In the genomic region with DNA sequence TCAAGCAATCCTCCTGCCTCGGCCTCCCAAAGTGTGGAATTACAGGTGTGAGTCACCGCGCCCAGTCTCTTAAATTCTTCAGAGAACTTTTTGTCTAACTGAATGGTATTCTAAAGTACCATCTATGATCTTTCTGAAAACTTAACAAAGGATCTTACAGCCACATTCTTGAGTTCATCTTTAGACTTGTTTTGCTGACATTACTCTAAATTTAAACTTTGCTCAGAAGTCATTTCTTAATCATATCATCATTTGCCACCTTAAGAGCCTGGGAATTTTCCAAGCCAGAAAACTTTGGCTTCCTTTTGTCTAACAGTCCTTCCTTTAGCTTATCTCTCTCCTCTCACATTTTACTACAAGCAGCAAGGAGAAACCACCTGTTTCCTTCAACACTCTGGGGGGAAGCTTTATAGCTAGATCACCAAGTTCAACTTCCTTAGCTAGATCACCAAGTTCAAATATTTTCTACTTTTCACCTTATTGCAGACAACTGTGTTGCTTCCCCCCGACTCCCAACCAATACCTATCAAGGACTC, we compare ENCODE assay signal across 2 cellular contexts.
TF ChIP-seq lines count a peak whose summit lies in the region.

No MANE protein-coding gene starts in this region.

TF ChIP-seq in HEK293, 187 proteins besides CTCF, POLR2A, EP300 and RAD21:
- peak; percentile 58 for TF ChIP-seq SCRT2 (tag by site-specific recombination; IDR thresholded peaks at IDR 0.05)
- TF ChIP-seq ZNF274 (IDR thresholded peaks at IDR 0.05; ENCODE audit: low read length) = no peak
- TF ChIP-seq ZNF274 (tag by site-specific recombination; IDR thresholded peaks at IDR 0.05; ENCODE audit: borderline replicate concordance) = no peak

TF ChIP-seq in endothelial cell of umbilical vein, 7 proteins besides CTCF, POLR2A, EP300 and RAD21:
- TF ChIP-seq FOS (IDR thresholded peaks at IDR 0.05; ENCODE audit: borderline replicate concordance, insufficient read depth, low read length) (no peak), GATA2 (IDR thresholded peaks at IDR 0.05; ENCODE audit: insufficient read depth, insufficient read length, low read depth, low read length) (peak; percentile 22), JUN (IDR thresholded peaks at IDR 0.05; ENCODE audit: borderline replicate concordance, insufficient read depth, insufficient read length, low read depth) (no peak)
TF ChIP-seq in endothelial cell of umbilical vein: peak in this region for 1.
